1 cellular context compared by ENCODE assay signal in genomic region chr16:29688172-29688571, GRCh38.
TF ChIP-seq lines count a peak whose summit lies in the region.

No MANE protein-coding gene starts in this region.

TF ChIP-seq in H1, 55 proteins besides CTCF, POLR2A, EP300 and RAD21:
- no peak for TF ChIP-seq JUN (IDR thresholded peaks at IDR 0.05; ENCODE audit: low read depth, low read length)
- no peak for TF ChIP-seq RFX5 (IDR thresholded peaks at IDR 0.05; ENCODE audit: borderline replicate concordance, low read depth, low read length)
- no peak for TF ChIP-seq KDM1A (IDR thresholded peaks at IDR 0.05; ENCODE audit: borderline replicate concordance, low read length)
- no peak for TF ChIP-seq EGR1 (IDR thresholded peaks at IDR 0.05; ENCODE audit: borderline replicate concordance, low read depth, low read length)
- TF ChIP-seq POU5F1 (IDR thresholded peaks at IDR 0.05; ENCODE audit: low read depth, low read length), result 0 out of 2 replicates have a peak, but pooled peaks have one; percentile 22
- TF ChIP-seq, protein P1, sequence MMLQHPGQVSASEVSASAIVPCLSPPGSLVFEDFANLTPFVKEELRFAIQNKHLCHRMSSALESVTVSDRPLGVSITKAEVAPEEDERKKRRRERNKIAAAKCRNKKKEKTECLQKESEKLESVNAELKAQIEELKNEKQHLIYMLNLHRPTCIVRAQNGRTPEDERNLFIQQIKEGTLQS (IDR thresholded peaks at IDR 0.05; ENCODE audit: insufficient read depth, low read depth, low read length), result no peak
- no peak for TF ChIP-seq CHD2 (IDR thresholded peaks at IDR 0.05; ENCODE audit: low read length)
